In genomic region chrX:152138388-152138784, GRCh38 we compare ENCODE assay signal across 11 cellular contexts.
"Had no signal": no experiment of that assay in that cellular context is flagged by ENCODE, and none has a peak within 500 bp of the region (broad histone marks: within the 10 kb centered on the region; RNA-seq: fewer than 3 reads in every experiment).

MAGEA10 (minus strand) TSS chrX:152138577; CDS start chrX:152135620, 2,957 bp downstream.

- H3K4me3 Mint-ChIP-seq: activated naive CD8-positive, alpha-beta T cell treated with anti-CD3 and anti-CD28 coated beads for 36 hours; mesothelial cell of epicardium; natural killer cell treated with Interleukin-12 subunit alpha and Interleukin-12 subunit beta and Interleukin-15 and Interleukin-18, amount 100 ng/mL, for 72 hours had no signal

- DNase-seq: activated CD4-positive, alpha-beta T cell treated with anti-CD3 and anti-CD28 coated beads, Interleukin-2, amount 50 U/mL, for 48 hours; activated CD4-positive, CD25-positive, alpha-beta regulatory T cell treated with anti-CD3 and anti-CD28 coated beads, Interleukin-2, amount 50 U/mL, for 72 hours; activated naive CD8-positive, alpha-beta T cell treated with anti-CD3 and anti-CD28 coated beads for 36 hours; amniotic stem cell; effector CD4-positive, alpha-beta T cell; stimulated activated CD4-positive, alpha-beta T cell treated with anti-CD3 and anti-CD28 coated beads, Interleukin-4, amount 100 ng/mL, for 1 hour; stomach had no signal

- H3K9me3 Mint-ChIP-seq: activated naive CD8-positive, alpha-beta T cell treated with anti-CD3 and anti-CD28 coated beads for 36 hours; natural killer cell treated with Interleukin-12 subunit alpha and Interleukin-12 subunit beta and Interleukin-15 and Interleukin-18, amount 100 ng/mL, for 72 hours had no signal

- ATAC-seq: left lobe of liver; natural killer cell treated with Interleukin-12 subunit alpha and Interleukin-12 subunit beta and Interleukin-15 and Interleukin-18, amount 100 ng/mL, for 72 hours; sciatic nerve had no signal

- H3K27ac Mint-ChIP-seq: activated naive CD8-positive, alpha-beta T cell treated with anti-CD3 and anti-CD28 coated beads for 36 hours; mesothelial cell of epicardium; natural killer cell treated with Interleukin-12 subunit alpha and Interleukin-12 subunit beta and Interleukin-15 and Interleukin-18, amount 100 ng/mL, for 72 hours had no signal

- H3K4me1 Mint-ChIP-seq: activated naive CD8-positive, alpha-beta T cell treated with anti-CD3 and anti-CD28 coated beads for 36 hours; mesothelial cell of epicardium had no signal

- H3K36me3 Mint-ChIP-seq: activated naive CD8-positive, alpha-beta T cell treated with anti-CD3 and anti-CD28 coated beads for 36 hours; mesothelial cell of epicardium; natural killer cell treated with Interleukin-12 subunit alpha and Interleukin-12 subunit beta and Interleukin-15 and Interleukin-18, amount 100 ng/mL, for 72 hours had no signal

- H3K27me3 Mint-ChIP-seq: activated naive CD8-positive, alpha-beta T cell treated with anti-CD3 and anti-CD28 coated beads for 36 hours; natural killer cell treated with Interleukin-12 subunit alpha and Interleukin-12 subunit beta and Interleukin-15 and Interleukin-18, amount 100 ng/mL, for 72 hours had no signal
